In genomic region chr11:116519499-116519898, GRCh38 we compare ENCODE assay signal across 21 cellular contexts.
DNase-seq lines count a peak whose midpoint lies in the region; ATAC-seq and TF ChIP-seq lines count a peak whose summit lies in the region.
"Had no signal": no experiment of that assay in that cellular context is flagged by ENCODE, and none has a peak within 500 bp of the region (broad histone marks: within the 10 kb centered on the region; RNA-seq: fewer than 3 reads in every experiment).

No MANE protein-coding gene starts in this region.

- no peaks in the 10 kb centered on the region for H3K79me2 ChIP-seq in MM.1S (ENCODE audit: low read length)

- H3K4me3 ChIP-seq in MM.1S (ENCODE audit: low read length) = no peak overlapping the region
- H3K4me3 ChIP-seq: A549, ascending aorta, esophagus muscularis mucosa, psoas muscle had no signal

- H3K4me1 Mint-ChIP-seq in activated naive CD4-positive, alpha-beta T cell treated with anti-CD3 and anti-CD28 coated beads for 36 hours (ENCODE audit: low read depth) = no peaks in the 10 kb centered on the region
- H3K4me1 Mint-ChIP-seq: activated naive CD4-positive, alpha-beta T cell treated with anti-CD3 and anti-CD28 coated beads, Interleukin-2, amount 10 ng/mL, durations not matched to agents 7 days and 5 days; central memory CD8-positive, alpha-beta T cell had no signal

- H3F3A ChIP-seq in MM.1S (ENCODE audit: insufficient read depth, low read length) = no peaks in the 10 kb centered on the region

- CTCF ChIA-PET in activated naive CD4-positive, alpha-beta T cell treated with anti-CD3 and anti-CD28 coated beads for 36 hours (lab: Charles Lee) = interaction anchor here (0.6 kb wide), 1 partner anchor 21 kb away, joined by 3 read pairs; no protein-coding TSS in a partner anchor

- H3K36me3 ChIP-seq in MM.1S (replicated peaks; ENCODE audit: insufficient read depth, low read length) = no peaks in the 10 kb centered on the region
- H3K36me3 ChIP-seq: ascending aorta, esophagus muscularis mucosa had no signal

- H3K4me2 ChIP-seq in MM.1S (ENCODE audit: low read depth, low read length) = no peak overlapping the region
- H3K4me2 ChIP-seq: A549 had no signal

- no peak overlapping the region for H2AFZ ChIP-seq in MM.1S (ENCODE audit: low read length)

- ATAC-seq in HG02852 (IDR thresholded peaks at IDR 0.05; ENCODE audit: unreplicated experiment) (peak; percentile 91), HG03342 (IDR thresholded peaks at IDR 0.05; ENCODE audit: unreplicated experiment) (no peak)
- ATAC-seq: A549, left ventricle myocardium superior, psoas muscle had no signal

- intact Hi-C loops in activated naive CD4-positive, alpha-beta T cell treated with anti-CD3 and anti-CD28 coated beads for 36 hours (cut with micrococcal nuclease) = no loop called here

- H3K4me3 Mint-ChIP-seq in activated naive CD4-positive, alpha-beta T cell treated with anti-CD3 and anti-CD28 coated beads for 36 hours = no peak overlapping the region
- H3K4me3 Mint-ChIP-seq: activated naive CD4-positive, alpha-beta T cell treated with anti-CD3 and anti-CD28 coated beads, Interleukin-2, amount 10 ng/mL, durations not matched to agents 7 days and 5 days; central memory CD8-positive, alpha-beta T cell had no signal

- no peak overlapping the region for H3K9ac ChIP-seq in MM.1S (ENCODE audit: low read length)

- TF ChIP-seq CTCF in MM.1S (IDR thresholded peaks at IDR 0.05; ENCODE audit: low read length) = no peak

- no peaks in the 10 kb centered on the region for H3K27me3 ChIP-seq in MM.1S (replicated peaks; ENCODE audit: insufficient read depth, low read length)
- H3K27me3 ChIP-seq: ascending aorta had no signal

- DNase-seq in activated naive CD4-positive, alpha-beta T cell treated with anti-CD3 and anti-CD28 coated beads for 36 hours = peak; percentile 15
- no peak for DNase-seq in activated naive CD4-positive, alpha-beta T cell (lab: John Stamatoyannopoulos, UW)
- DNase-seq in MM.1S = peak; percentile 57
- no peak for DNase-seq in hepatic stellate cell (ENCODE audit: low spot score)
- no peak for DNase-seq in activated T-cell treated with anti-CD3 and anti-CD28 coated beads, Interleukin-2, amount 50 U/mL, for 48 hours
- DNase-seq in putamen (ENCODE audit: low spot score) = no peak
- DNase-seq: activated CD4-positive, alpha-beta T cell treated with anti-CD3 and anti-CD28 coated beads, Interleukin-2, amount 50 U/mL, for 1 hour; activated naive CD4-positive, alpha-beta T cell treated with anti-CD3 and anti-CD28 coated beads, Interleukin-2, amount 10 ng/mL, durations not matched to agents 7 days and 5 days; effector CD4-positive, alpha-beta T cell; GOT3; left ventricle myocardium superior; NCI-H1436 treated with DMSO at 0.1 percent for 48 hours; psoas muscle; small intestine; stimulated activated CD4-positive, alpha-beta T cell treated with anti-CD3 and anti-CD28 coated beads, Interleukin-4, amount 100 ng/mL, for 1 hour had no signal

- H4K20me1 ChIP-seq in MM.1S (ENCODE audit: insufficient read depth, low read length) = no peaks in the 10 kb centered on the region

- no peak overlapping the region for H3K27ac Mint-ChIP-seq in activated naive CD4-positive, alpha-beta T cell treated with anti-CD3 and anti-CD28 coated beads for 36 hours
- H3K27ac Mint-ChIP-seq: activated naive CD4-positive, alpha-beta T cell treated with anti-CD3 and anti-CD28 coated beads, Interleukin-2, amount 10 ng/mL, durations not matched to agents 7 days and 5 days had no signal

- no peaks in the 10 kb centered on the region for H3K9me3 Mint-ChIP-seq in activated naive CD4-positive, alpha-beta T cell treated with anti-CD3 and anti-CD28 coated beads for 36 hours
- H3K9me3 Mint-ChIP-seq: activated naive CD4-positive, alpha-beta T cell treated with anti-CD3 and anti-CD28 coated beads, Interleukin-2, amount 10 ng/mL, durations not matched to agents 7 days and 5 days; central memory CD8-positive, alpha-beta T cell had no signal

- no peaks in the 10 kb centered on the region for H3K9me3 ChIP-seq in MM.1S (replicated peaks; ENCODE audit: insufficient read depth, low read length)
- H3K9me3 ChIP-seq: A549, ascending aorta, esophagus muscularis mucosa, psoas muscle had no signal

- no peaks in the 10 kb centered on the region for H3K9me2 ChIP-seq in MM.1S (replicated peaks; ENCODE audit: insufficient read depth, low read length)

- peaks cover 12% of the 10 kb centered on the region for H3K27me3 Mint-ChIP-seq in activated naive CD4-positive, alpha-beta T cell treated with anti-CD3 and anti-CD28 coated beads for 36 hours (ENCODE audit: low read depth)
- H3K27me3 Mint-ChIP-seq: activated naive CD4-positive, alpha-beta T cell treated with anti-CD3 and anti-CD28 coated beads, Interleukin-2, amount 10 ng/mL, durations not matched to agents 7 days and 5 days had no signal

- peak overlapping the region; percentile 45; the same call in 1 of the 2 replicates for H3K27ac ChIP-seq in MM.1S (ENCODE audit: low read length)
- H3K27ac ChIP-seq: A549, ascending aorta, esophagus muscularis mucosa, psoas muscle had no signal

- H3K36me3 Mint-ChIP-seq in activated naive CD4-positive, alpha-beta T cell treated with anti-CD3 and anti-CD28 coated beads for 36 hours (ENCODE audit: low read depth) = no peaks in the 10 kb centered on the region
- H3K36me3 Mint-ChIP-seq: activated naive CD4-positive, alpha-beta T cell treated with anti-CD3 and anti-CD28 coated beads, Interleukin-2, amount 10 ng/mL, durations not matched to agents 7 days and 5 days had no signal

- H3K4me1 ChIP-seq in MM.1S (ENCODE audit: low read length) = 0 out of 2 replicates have a peak, but pooled peaks cover 5% of the 10 kb centered on the region
- H3K4me1 ChIP-seq: A549, ascending aorta, esophagus muscularis mucosa, psoas muscle had no signal

Comparison
In these comparisons a context has a peak if more than half of its experiments do, and no peak if none do; other contexts are left out.
1. DNase-seq: peak in activated naive CD4-positive, alpha-beta T cell treated with anti-CD3 and anti-CD28 coated beads for 36 hours (single experiment) and MM.1S (single experiment); none in activated naive CD4-positive, alpha-beta T cell (0 of 4), hepatic stellate cell (single experiment), activated T-cell treated with anti-CD3 and anti-CD28 coated beads, Interleukin-2, amount 50 U/mL, for 48 hours (0 of 2) and putamen (single experiment).